13 cellular contexts compared by ENCODE assay signal in genomic region chr1:180636138-180636537, GRCh38. TPM values are rescaled to one million over a fixed set of nuclear protein-coding genes. Genes with fewer than 3 reads are reported as not detected.
DNase-seq lines count a peak whose midpoint lies in the region; ATAC-seq and TF ChIP-seq lines count a peak whose summit lies in the region.
"Had no signal": no experiment of that assay in that cellular context is flagged by ENCODE, and none has a peak within 500 bp of the region (broad histone marks: within the 10 kb centered on the region; RNA-seq: fewer than 3 reads in every experiment).

No MANE protein-coding gene starts in this region.

- H3K27ac ChIP-seq in osteoblast (ENCODE audit: low read depth, low read length) (no peak overlapping the region), aorta (ENCODE audit: low read depth in 1 of 2, low read length in 2 of 2) (no peak overlapping the region)

- ATAC-seq in aorta (ENCODE audit: low FRiP score) (no peak), GM18517 (IDR thresholded peaks at IDR 0.05; ENCODE audit: unreplicated experiment) (no peak)
- ATAC-seq: naive thymus-derived CD4-positive, alpha-beta T cell; stimulated activated naive B cell treated with anti-CD40 and anti-IgM and Interleukin-4, amounts not matched to agents 10 μg/mL and 1 μg/mL and 100 μg/mL, for 72 hours had no signal

- H3K27me3 ChIP-seq in osteoblast (ENCODE audit: insufficient read depth, low read length) (no peaks in the 10 kb centered on the region), aorta (ENCODE audit: control insufficient read depth in 1 of 2, insufficient read depth in 2 of 2, low read length in 1 of 2) (no peaks in the 10 kb centered on the region)

- TF ChIP-seq CTCF in cardiac fibroblast (IDR thresholded peaks at IDR 0.05; ENCODE audit: low read depth, low read length): peak; percentile 14
- peak; percentile 41 for TF ChIP-seq CTCF in osteoblast (IDR thresholded peaks at IDR 0.05; ENCODE audit: extremely low read depth, low read depth, low read length)

- H4K20me1 ChIP-seq in osteoblast (ENCODE audit: insufficient read depth, low read length): peaks cover 22% of the 10 kb centered on the region

- no peaks in the 10 kb centered on the region for H3K9me3 ChIP-seq in osteoblast (ENCODE audit: low read depth, low read length)
- H3K9me3 ChIP-seq in aorta (ENCODE audit: control insufficient read depth, low read length): no peaks in the 10 kb centered on the region

- H3K4me2 ChIP-seq in osteoblast (ENCODE audit: insufficient read depth, low read length): no peak overlapping the region

- 21 to 32% methylated on average over 5 of the region's 5 CpGs for WGBS in aorta, 2 donors

- H2AFZ ChIP-seq in osteoblast (ENCODE audit: low read length): no peak overlapping the region

- DNase-seq in NCI-H1417 (lab: John Stamatoyannopoulos, UW): peak; percentile 15 to 51 (median 41)
- no peak for DNase-seq in NCI-H1417 treated with DMSO at 0.1 percent for 48 hours (lab: John Stamatoyannopoulos, UW)
- DNase-seq in NCI-H2107 treated with DMSO at 0.1 percent for 48 hours (lab: John Stamatoyannopoulos, UW; ENCODE audit: unreplicated experiment): peak; percentile 86
- DNase-seq in cardiac fibroblast (ENCODE audit: low read depth in 2 of 2): peak; percentile 46 to 61
- peak; percentile 44 for DNase-seq in osteoblast (ENCODE audit: insufficient read length, low spot score, missing footprints)
- DNase-seq in stimulated activated CD4-positive, alpha-beta T cell treated with anti-CD3 and anti-CD28 coated beads, Interleukin-4, amount 100 ng/mL, for 1 hour: no peak
- no peak for DNase-seq in aorta
- DNase-seq: activated T-cell treated with anti-CD3 and anti-CD28 coated beads, Interleukin-2, amount 50 U/mL, for 24 hours; naive thymus-derived CD4-positive, alpha-beta T cell; NCI-H524 treated with DMSO at 0.1 percent for 48 hours; stimulated activated naive B cell treated with anti-CD40 and anti-IgM and Interleukin-4, amounts not matched to agents 10 μg/mL and 1 μg/mL and 100 μg/mL, for 72 hours; T-helper 9 cell had no signal

- H3K79me2 ChIP-seq in osteoblast (ENCODE audit: insufficient read depth, low read length): peaks cover 53% of the 10 kb centered on the region

- H3K4me1 ChIP-seq in osteoblast (ENCODE audit: insufficient read depth, low read length) (peaks cover 20% of the 10 kb centered on the region), aorta (ENCODE audit: control insufficient read depth in 1 of 2, insufficient read depth in 2 of 2, low read length in 2 of 2) (no peaks in the 10 kb centered on the region)

- H3K36me3 ChIP-seq in osteoblast (ENCODE audit: insufficient read depth, low read length) (no peaks in the 10 kb centered on the region), aorta (ENCODE audit: control insufficient read depth in 1 of 2, insufficient read depth in 2 of 2, low read length in 1 of 2) (no peaks in the 10 kb centered on the region)

- intact Hi-C loops in aorta (cut with DNase I): loop anchor here in 1 of 2 donors (10.0 kb wide), 1 partner anchor 219 kb away; no protein-coding TSS in a partner anchor

- H3K4me3 ChIP-seq in cardiac fibroblast (replicated peaks in 1 of 2; ENCODE audit: low read depth in 2 of 2, low read length in 2 of 2) (no peak overlapping the region), osteoblast (ENCODE audit: insufficient read depth, low read length) (no peak overlapping the region), aorta (ENCODE audit: low read length in 2 of 2) (no peak overlapping the region)

RNA-seq across cellular contexts. Expression of gene XPR1, which starts 4.3 kb away (rescaled TPM):
- 25.7 and 36.2 TPM in 2 replicates for total RNA-seq in osteoblast
- total RNA-seq in aorta: 10 to 100 TPM; 23.8 to 55.4 TPM
- 1 to 10 TPM; 4.6 to 7.4 TPM for polyA plus RNA-seq in aorta

Comparison
In these comparisons a context has a peak if more than half of its experiments do, and no peak if none do; other contexts are left out.
1. DNase-seq: peak in NCI-H1417 (3 of 3), NCI-H2107 treated with DMSO at 0.1 percent for 48 hours (single experiment), cardiac fibroblast (2 of 2) and osteoblast (single experiment); none in NCI-H1417 treated with DMSO at 0.1 percent for 48 hours (single experiment), stimulated activated CD4-positive, alpha-beta T cell treated with anti-CD3 and anti-CD28 coated beads, Interleukin-4, amount 100 ng/mL, for 1 hour (single experiment) and aorta (0 of 2).